4 cellular contexts compared by ENCODE assay signal in the genomic region with DNA sequence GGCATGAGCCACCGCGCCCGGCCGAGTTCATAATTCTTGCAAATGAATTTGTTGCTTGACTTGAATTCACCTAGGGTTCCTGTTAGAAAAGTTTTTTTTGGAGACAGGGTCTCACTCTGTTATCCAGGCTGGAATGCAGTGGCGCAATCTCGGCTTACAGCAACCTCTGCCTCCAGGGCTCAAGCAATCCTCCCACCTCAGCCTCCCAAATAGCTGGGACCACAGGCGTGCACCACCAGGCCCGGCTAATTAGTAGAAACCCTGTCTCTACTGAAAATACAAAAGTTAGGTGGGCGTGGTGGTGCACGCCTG.
"Had no signal": no experiment of that assay in that cellular context is flagged by ENCODE, and none has a peak within 500 bp of the region (broad histone marks: within the 10 kb centered on the region; RNA-seq: fewer than 3 reads in every experiment).

No MANE protein-coding gene starts in this region.

- H3K27ac ChIP-seq: brain microvascular endothelial cell, pancreas had no signal

- H3K4me1 ChIP-seq: pancreas had no signal

- H3K9me3 ChIP-seq: pancreas had no signal

- H3K4me3 ChIP-seq: pancreas had no signal

- H3K36me3 ChIP-seq: brain microvascular endothelial cell, pancreas had no signal

- DNase-seq: cortex of kidney had no signal

- H3K27me3 ChIP-seq: brain microvascular endothelial cell, pancreas had no signal

- FAIRE-seq: islet of Langerhans, pancreas had no signal
